Comparison of ENCODE assay signal across 24 cellular contexts in genomic region chr11:17214338-17214737, GRCh38. TPM values are rescaled to one million over a fixed set of nuclear protein-coding genes. Genes with fewer than 3 reads are reported as not detected.
DNase-seq lines count a peak whose midpoint lies in the region; ATAC-seq, FAIRE-seq and TF ChIP-seq lines count a peak whose summit lies in the region.
"Had no signal": no experiment of that assay in that cellular context is flagged by ENCODE, and none has a peak within 500 bp of the region (broad histone marks: within the 10 kb centered on the region; RNA-seq: fewer than 3 reads in every experiment).

No MANE protein-coding gene starts in this region.

- no peak overlapping the region for H3K4me3 Mint-ChIP-seq in endodermal cell
- no peak overlapping the region for H3K4me3 Mint-ChIP-seq in activated CD4-positive, alpha-beta T cell treated with anti-CD3 and anti-CD28 coated beads for 36 hours
- no peak overlapping the region for H3K4me3 Mint-ChIP-seq in activated CD4-positive, alpha-beta T cell treated with anti-CD3 and anti-CD28 coated beads, Interleukin-2, amount 10 ng/mL, durations not matched to agents 7 days and 5 days
- H3K4me3 Mint-ChIP-seq: B cell; CD4-positive, alpha-beta T cell; CD8-positive, alpha-beta T cell had no signal

- H3K9me3 ChIP-seq in A549 (peaks cover 8% of the 10 kb centered on the region; the same call in 2 of the 3 replicates), HEK293 (ENCODE audit: control insufficient read depth, insufficient read depth, low read depth, low read length) (no peaks in the 10 kb centered on the region), K562 (replicated peaks; ENCODE audit: control insufficient read depth, insufficient read depth, low read depth, low read length) (0 out of 2 replicates have a peak, but pooled peaks cover 2% of the 10 kb centered on the region), endodermal cell (ENCODE audit: control insufficient read depth, low read length) (peaks cover 12% of the 10 kb centered on the region)

- in situ Hi-C loops in K562 (cut with MboI): loop anchor here (10.0 kb wide), 1 partner anchor 260 kb away; no protein-coding TSS in a partner anchor

- POLR2A ChIA-PET in A549 (lab: Yijun Ruan, JAX): no interaction called here
- POLR2A ChIA-PET in HEK293 (lab: Yijun Ruan, JAX): no interaction called here
- POLR2A ChIA-PET in K562 (lab: Yijun Ruan, JAX): no interaction called here
- POLR2A ChIA-PET in activated CD4-positive, alpha-beta T cell treated with anti-CD3 and anti-CD28 coated beads for 36 hours (lab: Charles Lee): no interaction called here
- POLR2A ChIA-PET in activated CD4-positive, alpha-beta T cell treated with anti-CD3 and anti-CD28 coated beads, Interleukin-2, amount 10 ng/mL, durations not matched to agents 7 days and 5 days (lab: Charles Lee): no interaction called here

- TF ChIP-seq CTCF in A549 (IDR thresholded peaks at IDR 0.05) (no peak), HEK293 (tag by site-specific recombination; IDR thresholded peaks at IDR 0.05) (no peak), K562 (IDR thresholded peaks at IDR 0.05 in 2 of 3, conservative IDR thresholded peaks at IDR 0.05 in 1 of 3; ENCODE audit: insufficient read depth in 2 of 3, low read depth in 1 of 3, low read length in 3 of 3) (no peak), endodermal cell (conservative IDR thresholded peaks at IDR 0.05) (no peak)

- intact Hi-C loops in K562 (cut with micrococcal nuclease): no loop called here
- intact Hi-C loops in activated CD4-positive, alpha-beta T cell treated with anti-CD3 and anti-CD28 coated beads for 36 hours (cut with DNase I, micrococcal nuclease): no loop called here

- peaks cover 9% of the 10 kb centered on the region for H3K4me1 Mint-ChIP-seq in endodermal cell
- peaks cover 8% of the 10 kb centered on the region for H3K4me1 Mint-ChIP-seq in activated CD4-positive, alpha-beta T cell treated with anti-CD3 and anti-CD28 coated beads for 36 hours
- peaks cover 7% of the 10 kb centered on the region for H3K4me1 Mint-ChIP-seq in activated CD4-positive, alpha-beta T cell treated with anti-CD3 and anti-CD28 coated beads, Interleukin-2, amount 10 ng/mL, durations not matched to agents 7 days and 5 days

- H3K9me3 Mint-ChIP-seq in endodermal cell: peaks cover 9% of the 10 kb centered on the region
- no peaks in the 10 kb centered on the region for H3K9me3 Mint-ChIP-seq in activated CD4-positive, alpha-beta T cell treated with anti-CD3 and anti-CD28 coated beads for 36 hours (ENCODE audit: low read depth)
- peaks cover 7% of the 10 kb centered on the region for H3K9me3 Mint-ChIP-seq in activated CD4-positive, alpha-beta T cell treated with anti-CD3 and anti-CD28 coated beads, Interleukin-2, amount 10 ng/mL, durations not matched to agents 7 days and 5 days
- H3K9me3 Mint-ChIP-seq: CD8-positive, alpha-beta T cell had no signal

- H4K20me1 ChIP-seq in K562 (replicated peaks; ENCODE audit: control insufficient read depth, insufficient read depth, low read length): no peaks in the 10 kb centered on the region
- H4K20me1 ChIP-seq: BLaER1 treated with 17β-estradiol and CSF1 and Interleukin-3, amounts not matched to agents 10 nM and 100 nM had no signal

- H3K27ac ChIP-seq in A549 (no peak overlapping the region), HEK293 (ENCODE audit: extremely low read depth, low read depth, low read length) (no peak overlapping the region), K562 (ENCODE audit: extremely low read depth, low read depth, low read length) (no peak overlapping the region), endodermal cell (ENCODE audit: low read depth, low read length) (no peak overlapping the region)
- H3K27ac ChIP-seq: BLaER1 treated with 17β-estradiol and CSF1 and Interleukin-3, amounts not matched to agents 10 nM and 100 nM; C4-2B had no signal

- H3K9ac ChIP-seq in K562 (ENCODE audit: insufficient read depth in 1 of 2, low read depth in 2 of 2, low read length in 2 of 2) (no peak overlapping the region), endodermal cell (ENCODE audit: extremely low read depth, low read length, poor library complexity, severe bottlenecking) (no peak overlapping the region)
- H3K9ac ChIP-seq: BLaER1 treated with 17β-estradiol and CSF1 and Interleukin-3, amounts not matched to agents 10 nM and 100 nM had no signal

- DNase-seq in A549 (ENCODE audit: low read depth in 1 of 2, low spot score in 1 of 2) (no peak), K562 (ENCODE audit: extremely low read depth in 1 of 4, low spot score in 3 of 4) (no peak), endodermal cell (no peak)
- no peak for DNase-seq in activated CD4-positive, alpha-beta T cell treated with anti-CD3 and anti-CD28 coated beads for 36 hours
- DNase-seq in activated CD4-positive, alpha-beta T cell treated with anti-CD3 and anti-CD28 coated beads, Interleukin-2, amount 10 ng/mL, durations not matched to agents 7 days and 5 days: no peak
- DNase-seq: 8988T; AML-193; Caco-2; Calu3; CD4-positive, alpha-beta T cell; CD8-positive, alpha-beta T cell; DMS79 treated with DMSO at 0.1 percent for 48 hours; GF-D8 had no signal

- H3K4me1 ChIP-seq in A549 (peaks cover 8% of the 10 kb centered on the region), HEK293 (ENCODE audit: control insufficient read depth, insufficient read depth, low read length) (peaks cover under 1% of the 10 kb centered on the region; the same call in 1 of the 2 replicates), K562 (replicated peaks in 1 of 2; ENCODE audit: control insufficient read depth in 2 of 2, insufficient read depth in 2 of 2, low read length in 2 of 2) (peaks cover 0 to 7% of the 10 kb centered on the region in 2 experiments; a peak in 2 of 5 replicates), endodermal cell (ENCODE audit: control insufficient read depth, insufficient read depth, low read length) (peaks cover 3% of the 10 kb centered on the region)

- no peak for TF ChIP-seq RAD21 in A549 (conservative IDR thresholded peaks at IDR 0.05 in 1 of 2, IDR thresholded peaks at IDR 0.05 in 1 of 2)
- TF ChIP-seq RAD21 in K562 (CRISPR knock-in tag; conservative IDR thresholded peaks at IDR 0.05 in 1 of 2, IDR thresholded peaks at IDR 0.05 in 1 of 2): no peak

- CTCF ChIA-PET in A549 (lab: Yijun Ruan, JAX) (interaction anchor here (1.6 kb wide), 1 partner anchor 15 kb away, joined by 7 read pairs; no protein-coding TSS in a partner anchor), HEK293 (lab: Yijun Ruan, JAX) (no interaction called here), K562 (lab: Yijun Ruan, JAX; ENCODE audit: low intra/inter-chr PET ratio) (no interaction called here)
- CTCF ChIA-PET in activated CD4-positive, alpha-beta T cell treated with anti-CD3 and anti-CD28 coated beads for 36 hours (lab: Charles Lee): interaction anchor here (0.5 to 1.6 kb wide), 2 partner anchors 11 to 15 kb away, joined by 5 to 11 read pairs; no protein-coding TSS in a partner anchor
- CTCF ChIA-PET in activated CD4-positive, alpha-beta T cell treated with anti-CD3 and anti-CD28 coated beads, Interleukin-2, amount 10 ng/mL, durations not matched to agents 7 days and 5 days (lab: Charles Lee): no interaction called here

- H3K79me2 ChIP-seq in K562 (ENCODE audit: control insufficient read depth, insufficient read depth, low read length): no peaks in the 10 kb centered on the region

- no peak overlapping the region for H2AFZ ChIP-seq in K562 (ENCODE audit: low read depth, low read length)

- H3K36me3 ChIP-seq in HEK293 (ENCODE audit: control insufficient read depth in 2 of 2, insufficient read depth in 1 of 2, low read length in 2 of 2): no peaks in the 10 kb centered on the region
- no peaks in the 10 kb centered on the region for H3K36me3 ChIP-seq in K562 (ENCODE audit: control insufficient read depth, insufficient read depth, low read length)
- peaks cover 8% of the 10 kb centered on the region for H3K36me3 ChIP-seq in endodermal cell (ENCODE audit: control insufficient read depth, insufficient read depth, low read length)

- H3K4me3 ChIP-seq in A549 (no peak overlapping the region), HEK293 (ENCODE audit: low read depth, low read length) (no peak overlapping the region), K562 (no peak overlapping the region), endodermal cell (ENCODE audit: low read length) (peak overlapping the region; percentile 67)
- H3K4me3 ChIP-seq: BLaER1 treated with 17β-estradiol and CSF1 and Interleukin-3, amounts not matched to agents 10 nM and 100 nM; GM12878 had no signal

- H3K27me3 Mint-ChIP-seq in endodermal cell (ENCODE audit: insufficient read depth): no peaks in the 10 kb centered on the region
- peaks cover 6% of the 10 kb centered on the region for H3K27me3 Mint-ChIP-seq in activated CD4-positive, alpha-beta T cell treated with anti-CD3 and anti-CD28 coated beads for 36 hours
- H3K27me3 Mint-ChIP-seq in activated CD4-positive, alpha-beta T cell treated with anti-CD3 and anti-CD28 coated beads, Interleukin-2, amount 10 ng/mL, durations not matched to agents 7 days and 5 days: peaks cover 8% of the 10 kb centered on the region
- H3K27me3 Mint-ChIP-seq: B cell; CD4-positive, alpha-beta T cell had no signal

- no TSS peak for BruUV-seq in K562 (replicated peaks; lab: Mats Ljungman, UMichigan)

- no peaks in the 10 kb centered on the region for H3K9me1 ChIP-seq in K562 (ENCODE audit: control insufficient read depth, insufficient read depth, low read length)

- TF ChIP-seq EP300 in A549 (IDR thresholded peaks at IDR 0.05) (no peak), K562 (IDR thresholded peaks at IDR 0.05; ENCODE audit: low read length) (no peak)

- FAIRE-seq in A549 (lab: Jason Lieb, UNC) (no peak), K562 (lab: Jason Lieb, UNC) (no peak)
- FAIRE-seq: A204.1, D721Med, G401.6, GM12878, GM12892, GM18507 had no signal

- TF ChIP-seq POLR2A in A549 (IDR thresholded peaks at IDR 0.05; ENCODE audit: low read length): no peak
- no peak for TF ChIP-seq POLR2A in K562 (conservative IDR thresholded peaks at IDR 0.05)

- ATAC-seq in A549 (no peak), K562 (no peak), HG03039 (IDR thresholded peaks at IDR 0.05; ENCODE audit: unreplicated experiment) (no peak)
- no peak for ATAC-seq in activated CD4-positive, alpha-beta T cell treated with anti-CD3 and anti-CD28 coated beads for 36 hours
- ATAC-seq: CD8-positive, alpha-beta T cell; GM12878 had no signal

- H3K27ac Mint-ChIP-seq in endodermal cell: no peak overlapping the region
- H3K27ac Mint-ChIP-seq in activated CD4-positive, alpha-beta T cell treated with anti-CD3 and anti-CD28 coated beads for 36 hours: no peak overlapping the region
- H3K27ac Mint-ChIP-seq in activated CD4-positive, alpha-beta T cell treated with anti-CD3 and anti-CD28 coated beads, Interleukin-2, amount 10 ng/mL, durations not matched to agents 7 days and 5 days: no peak overlapping the region
- H3K27ac Mint-ChIP-seq: B cell; CD4-positive, alpha-beta T cell; CD8-positive, alpha-beta T cell had no signal

- no peaks in the 10 kb centered on the region for H3K27me3 ChIP-seq in K562 (ENCODE audit: control insufficient read depth in 2 of 2, insufficient read depth in 2 of 2, low read length in 2 of 2)
- H3K27me3 ChIP-seq in endodermal cell (ENCODE audit: control insufficient read depth, insufficient read depth, low read length, poor library complexity, severe bottlenecking): no peaks in the 10 kb centered on the region
- H3K27me3 ChIP-seq: BLaER1 treated with 17β-estradiol and CSF1 and Interleukin-3, amounts not matched to agents 10 nM and 100 nM had no signal

- H3K36me3 Mint-ChIP-seq in endodermal cell (ENCODE audit: low read depth): peaks cover 20% of the 10 kb centered on the region
- peaks cover 2% of the 10 kb centered on the region for H3K36me3 Mint-ChIP-seq in activated CD4-positive, alpha-beta T cell treated with anti-CD3 and anti-CD28 coated beads for 36 hours (ENCODE audit: low read depth)
- no peaks in the 10 kb centered on the region for H3K36me3 Mint-ChIP-seq in activated CD4-positive, alpha-beta T cell treated with anti-CD3 and anti-CD28 coated beads, Interleukin-2, amount 10 ng/mL, durations not matched to agents 7 days and 5 days (ENCODE audit: low read depth)
- H3K36me3 Mint-ChIP-seq: CD8-positive, alpha-beta T cell had no signal

- no peak overlapping the region for H3K4me2 ChIP-seq in A549
- H3K4me2 ChIP-seq in K562 (ENCODE audit: insufficient read depth, low read length): no peak overlapping the region
- H3K4me2 ChIP-seq: BLaER1 treated with 17β-estradiol and CSF1 and Interleukin-3, amounts not matched to agents 10 nM and 100 nM had no signal

RNA-seq across cellular contexts. Expression of gene PIK3C2A, which starts 6.6 kb away (rescaled TPM):
- polyA plus RNA-seq in A549 (2011; rRNA removed): 35.9 and 51.0 TPM in 2 replicates
- 5.8 and 6.0 TPM in 2 replicates for polyA plus RNA-seq in A549 (2012; cell fraction: cytosol; rRNA removed)
- 3.6 and 6.0 TPM in 2 replicates for polyA plus RNA-seq in A549 (2012; cell fraction: nucleus; rRNA removed)
- polyA plus RNA-seq in A549 (2017; fragmentation: RNase III; extraction: RNeasy Plus Mini Kit Qiagen cat#74134 plus additional on column Dnase treatment): 28.3 to 31.7 TPM (median 30.7 TPM) in 3 replicates
- polyA minus RNA-seq in A549 (2011; rRNA and poly(A)+ RNA removed): 17.4 and 20.0 TPM in 2 replicates
- 28.0 and 175 TPM in 2 replicates for total RNA-seq in K562 (2011; cell fraction: chromatin; rRNA removed; ENCODE audit: low replicate concordance)
- 9.2 and 13.8 TPM in 2 replicates for total RNA-seq in K562 (2011; cell fraction: nucleolus; rRNA removed)
- total RNA-seq in K562 (2011; cell fraction: nucleoplasm; rRNA removed): 26.8 and 30.8 TPM in 2 replicates
- total RNA-seq in K562 (2014; rRNA removed): 10.7 and 11.1 TPM in 2 replicates
- 23.7 and 29.9 TPM in 2 replicates for total RNA-seq in K562 (2014; rRNA removed; fragmentation: Illumina TruSeq; extraction: Trizol)
- total RNA-seq in K562 (2015; rRNA removed; fragmentation: Illumina TruSeq; extraction: Trizol): 22.8 and 23.6 TPM in 2 replicates
- 19.0 and 19.6 TPM in 2 replicates for total RNA-seq in K562 (2021)
- 24.9 and 25.2 TPM in 2 replicates for polyA plus RNA-seq in K562 (2011; rRNA removed)
- polyA plus RNA-seq in K562 (2011; cell fraction: cytosol; rRNA removed): 3.6 and 9.7 TPM in 2 replicates
- polyA plus RNA-seq in K562 (2011; cell fraction: nucleus; rRNA removed): 9.5 and 18.1 TPM in 2 replicates
- polyA plus RNA-seq in K562 (2012): 9.8 and 10.4 TPM in 2 replicates
- 12.5 and 15.6 TPM in 2 replicates for polyA plus RNA-seq in K562 (2014; fragmentation: Illumina TruSeq; extraction: Trizol)
- polyA plus RNA-seq in K562 (2014; fragmentation: Nextera tagmentation; extraction: Ambion mirVana): 1 to 10 TPM; 3.1 to 4.1 TPM
- 8.0 and 8.1 TPM in 2 replicates for polyA plus RNA-seq in K562 (2014; rRNA removed)
- 61.7 and 92.1 TPM in 2 replicates for polyA minus RNA-seq in K562 (2011; rRNA and poly(A)+ RNA removed)
- 12.8 and 14.2 TPM in 2 replicates for polyA minus RNA-seq in K562 (2011; cell fraction: cytosol; rRNA and poly(A)+ RNA removed)
- 19.3 and 38.9 TPM in 2 replicates for polyA minus RNA-seq in K562 (2011; cell fraction: nucleus; rRNA and poly(A)+ RNA removed)
- 100 to 1,000 TPM; 108 to 109 TPM for total RNA-seq in endodermal cell
- polyA plus RNA-seq in endodermal cell (2013, experiment 1 of 2): 47.2 TPM
- 51.9 TPM for polyA plus RNA-seq in endodermal cell (2013, experiment 2 of 2)
- 10 to 100 TPM; 23.3 to 27.3 TPM for total RNA-seq in activated CD4-positive, alpha-beta T cell treated with anti-CD3 and anti-CD28 coated beads for 36 hours
- 10 to 100 TPM; 19.8 to 24.4 TPM for total RNA-seq in activated CD4-positive, alpha-beta T cell treated with anti-CD3 and anti-CD28 coated beads, Interleukin-2, amount 10 ng/mL, durations not matched to agents 7 days and 5 days

Comparison
In these comparisons a context has a peak if more than half of its experiments do, and no peak if none do; other contexts are left out.
1. CTCF ChIA-PET loops: an anchor here in A549 (1.6 kb wide) and activated CD4-positive, alpha-beta T cell treated with anti-CD3 and anti-CD28 coated beads for 36 hours (0.5 to 1.6 kb wide); none called in HEK293, K562 and activated CD4-positive, alpha-beta T cell treated with anti-CD3 and anti-CD28 coated beads, Interleukin-2, amount 10 ng/mL, durations not matched to agents 7 days and 5 days.